In genomic region chr3:16883057-16883725, GRCh38 we compare ENCODE assay signal across 8 cellular contexts. TPM values are rescaled to one million over a fixed set of nuclear protein-coding genes. Genes with fewer than 3 reads are reported as not detected.
DNase-seq lines count a peak whose midpoint lies in the region; ATAC-seq and TF ChIP-seq lines count a peak whose summit lies in the region.

No MANE protein-coding gene starts in this region.

- H3K9me3 ChIP-seq in upper lobe of right lung, result no peaks in the 10 kb centered on the region

- H3K9ac ChIP-seq in mesendoderm (ENCODE audit: low read length), result no peak overlapping the region

- no peak overlapping the region for H3K18ac ChIP-seq in mesendoderm (ENCODE audit: low read length)

- H3K4me1 ChIP-seq in mesendoderm (ENCODE audit: control insufficient read depth, low read depth, low read length) (no peaks in the 10 kb centered on the region), upper lobe of right lung (peaks cover 9% of the 10 kb centered on the region)

- H3K4me3 ChIP-seq in mesendoderm (ENCODE audit: low read length), result no peak overlapping the region
- H3K4me3 ChIP-seq in upper lobe of right lung, result no peak overlapping the region

- no peak overlapping the region for H3K4ac ChIP-seq in mesendoderm (ENCODE audit: low read depth, low read length)

- ATAC-seq in Right ventricle myocardium superior (ENCODE audit: poor library complexity) (peak; percentile 5), Right ventricle myocardium inferior (no peak), upper lobe of right lung (peak; percentile 24)

- H3K23ac ChIP-seq in mesendoderm (ENCODE audit: low read length), result peak overlapping the region; percentile 66

- no peak overlapping the region for H2AK5ac ChIP-seq in mesendoderm (ENCODE audit: low read length)

- in situ Hi-C loops in G401 (cut with HindIII; ENCODE audit: low sequenced_read_pairs), result no loop called here

- H3K36me3 ChIP-seq in mesendoderm (ENCODE audit: control insufficient read depth, insufficient read depth, low read length) (no peaks in the 10 kb centered on the region), upper lobe of right lung (no peaks in the 10 kb centered on the region)

- H4K5ac ChIP-seq in mesendoderm (ENCODE audit: low read length), result no peak overlapping the region

- H3K27me3 ChIP-seq in mesendoderm (ENCODE audit: insufficient read depth, low read length, poor library complexity) (peaks cover 4% of the 10 kb centered on the region), upper lobe of right lung (no peaks in the 10 kb centered on the region)

- no peak overlapping the region for H4K8ac ChIP-seq in mesendoderm (ENCODE audit: low read depth, low read length)

- TF ChIP-seq CTCF in upper lobe of right lung (IDR thresholded peaks at IDR 0.05), result no peak

- intact Hi-C loops in Right ventricle myocardium superior (cut with DNase I), result no loop called here
- intact Hi-C loops in Right ventricle myocardium inferior (cut with DNase I), result loop anchor here (2.0 kb wide), 2 partner anchors 48 to 114 kb away; no protein-coding TSS in a partner anchor
- intact Hi-C loops in upper lobe of right lung (cut with DNase I), result no loop called here

- H3K79me2 ChIP-seq in mesendoderm (ENCODE audit: control insufficient read depth, insufficient read depth, low read length), result no peaks in the 10 kb centered on the region

- H3K4me2 ChIP-seq in mesendoderm (ENCODE audit: low read length), result no peak overlapping the region

- DNase-seq in Right ventricle myocardium superior (peak; percentile 42), Right ventricle myocardium inferior (ENCODE audit: missing footprints) (no peak), mesendoderm (peak; percentile 31), upper lobe of right lung (no peak), NCI-H446 (lab: John Stamatoyannopoulos, UW) (no peak), G401 (ENCODE audit: low spot score) (no peak), cortex of kidney (lab: John Stamatoyannopoulos, UW) (no peak)

- no peaks in the 10 kb centered on the region for H3K79me1 ChIP-seq in mesendoderm (ENCODE audit: low read length)

- peak overlapping the region; percentile 74 for H3K56ac ChIP-seq in mesendoderm (ENCODE audit: low read length)

- no peak overlapping the region for H2BK15ac ChIP-seq in mesendoderm (replicated peaks; ENCODE audit: low read depth)

- no peak overlapping the region for H2BK120ac ChIP-seq in mesendoderm (ENCODE audit: low read depth, low read length)

- WGBS in mesendoderm (ENCODE audit: extremely low coverage, insufficient coverage, low lambda C conversion rate), result no CpG with 5 or more reads among the region's 23 CpGs

- H3K27ac ChIP-seq in cingulate gyrus (ENCODE audit: low read depth, low read length), result peak overlapping the region; percentile 66
- H3K27ac ChIP-seq in mesendoderm (ENCODE audit: low read depth, low read length), result no peak overlapping the region
- H3K27ac ChIP-seq in upper lobe of right lung, result no peak overlapping the region

- no peak overlapping the region for H2BK5ac ChIP-seq in mesendoderm (ENCODE audit: low read length)

RNA-seq across cellular contexts. Expression of gene PLCL2, which starts 1.6 kb away (rescaled TPM):
- total RNA-seq in Right ventricle myocardium superior (64.5 TPM), Right ventricle myocardium inferior (72.9 TPM), upper lobe of right lung (9.1 TPM)
- polyA plus RNA-seq in mesendoderm (2013, experiment 1 of 2), result 0.95 TPM
- polyA plus RNA-seq in mesendoderm (2013, experiment 2 of 2), result 0.91 TPM
- not detected in 2 replicates for total RNA-seq in G401 (2014; rRNA removed; shearing (Covaris generic))

Comparison
In these comparisons a context has a peak if more than half of its experiments do, and no peak if none do; other contexts are left out.
1. DNase-seq: peak in Right ventricle myocardium superior (single experiment) and mesendoderm (single experiment); none in Right ventricle myocardium inferior (single experiment), upper lobe of right lung (single experiment), NCI-H446 (0 of 2), G401 (single experiment) and cortex of kidney (single experiment).
2. RNA of gene PLCL2, which starts 1.6 kb away (total RNA-seq): 72.9 TPM in Right ventricle myocardium inferior (single experiment), 64.5 TPM in Right ventricle myocardium superior (single experiment) and 9.1 TPM in upper lobe of right lung (single experiment); not detected in G401; every median in the first group is over 10 times any median in the second.